ENCODE assay signal across 25 cellular contexts in genomic region chr2:175293776-175294175, GRCh38.
"Had no signal": no experiment of that assay in that cellular context is flagged by ENCODE, and none has a peak within 500 bp of the region (broad histone marks: within the 10 kb centered on the region; RNA-seq: fewer than 3 reads in every experiment).

No MANE protein-coding gene starts in this region.

- H3K4me1 ChIP-seq: esophagus muscularis mucosa, gastroesophageal sphincter, lower lobe of right lung, neural progenitor cell, sigmoid colon, testis, uterus had no signal

- DNase-seq: activated CD8-positive, alpha-beta memory T cell treated with anti-CD3 and anti-CD28 coated beads for 24 hours; activated CD8-positive, alpha-beta memory T cell treated with anti-CD3 and anti-CD28 coated beads, Interleukin-2, amount 50 U/mL, for 4 hours; activated naive CD4-positive, alpha-beta T cell; activated naive CD8-positive, alpha-beta T cell treated with anti-CD3 and anti-CD28 coated beads for 36 hours; activated T-cell treated with anti-CD3 and anti-CD28 coated beads, Interleukin-2, amount 50 U/mL, for 4 hours; amniotic stem cell; effector CD8-positive, alpha-beta T cell; head of caudate nucleus; islet precursor cell; lower lobe of right lung; naive thymus-derived CD8-positive, alpha-beta T cell; retina; sigmoid colon; stimulated activated CD4-positive, alpha-beta T cell treated with anti-CD3 and anti-CD28 coated beads, Interleukin-2, amount 100 ng/mL, for 48 hours; stimulated activated CD8-positive, alpha-beta memory T cell treated with anti-CD3 and anti-CD28 coated beads, Interleukin-4, amount 100 ng/mL, for 48 hours; stimulated activated naive CD4-positive, alpha-beta T cell; T-helper 9 cell; testis; trophoblast cell; uterus had no signal

- H3K4me2 ChIP-seq: neural progenitor cell had no signal

- ATAC-seq: activated T-cell treated with anti-CD3 and anti-CD28 coated beads, Interleukin-2, amount 50 U/mL, for 4 hours; gastroesophageal sphincter; left lobe of liver; lower lobe of right lung; naive thymus-derived CD8-positive, alpha-beta T cell; WTC11 had no signal

- H3K9me3 ChIP-seq: gastroesophageal sphincter, lower lobe of right lung, sigmoid colon, testis, uterus had no signal

- H3K4me3 ChIP-seq: esophagus muscularis mucosa, gastroesophageal sphincter, lower lobe of right lung, neural progenitor cell, sigmoid colon, testis, uterus had no signal

- H3K9ac ChIP-seq: neural progenitor cell had no signal

- H3K27ac ChIP-seq: esophagus muscularis mucosa, gastroesophageal sphincter, lower lobe of right lung, neural progenitor cell, sigmoid colon, testis, uterus had no signal

- H3K36me3 ChIP-seq: esophagus muscularis mucosa, gastroesophageal sphincter, lower lobe of right lung, neural progenitor cell, sigmoid colon, uterus had no signal

- H2AFZ ChIP-seq: neural progenitor cell had no signal

- H3K27me3 ChIP-seq: neural progenitor cell, sigmoid colon, testis, uterus had no signal
